In the genomic region with DNA sequence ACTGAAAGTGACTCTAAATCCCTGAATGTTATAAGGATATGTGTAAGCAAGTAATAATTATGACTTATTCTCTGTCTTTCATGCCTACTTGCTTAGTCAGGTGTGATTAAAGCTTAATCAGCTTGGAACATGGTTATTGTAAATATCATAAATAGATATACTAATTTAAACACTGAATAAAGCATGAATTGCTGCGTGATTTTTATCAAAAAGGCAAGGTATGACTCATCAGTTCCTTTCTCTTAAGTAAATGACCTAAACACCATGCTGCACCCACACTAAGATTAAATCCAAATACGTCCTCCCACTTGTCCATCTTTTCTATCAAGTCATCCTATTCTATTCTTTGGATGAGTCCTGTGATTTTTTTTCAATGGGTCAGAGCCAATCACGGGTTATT, we compare ENCODE assay signal across 17 cellular contexts.
DNase-seq lines count a peak whose midpoint lies in the region; ATAC-seq and TF ChIP-seq lines count a peak whose summit lies in the region.
"Had no signal": no experiment of that assay in that cellular context is flagged by ENCODE, and none has a peak within 500 bp of the region (broad histone marks: within the 10 kb centered on the region; RNA-seq: fewer than 3 reads in every experiment).

No MANE protein-coding gene starts in this region.

- no peak overlapping the region for H3K27ac Mint-ChIP-seq in stimulated activated naive CD8-positive, alpha-beta T cell treated with anti-CD3 and anti-CD28 coated beads, Interleukin-15, amount 100 ng/mL, for 72 hours
- H3K27ac Mint-ChIP-seq: brain, nephron progenitor cell, WTC11 had no signal

- no peaks in the 10 kb centered on the region for H3K9me3 Mint-ChIP-seq in stimulated activated naive CD8-positive, alpha-beta T cell treated with anti-CD3 and anti-CD28 coated beads, Interleukin-15, amount 100 ng/mL, for 72 hours
- H3K9me3 Mint-ChIP-seq: activated T-cell treated with anti-CD3 and anti-CD28 coated beads, Interleukin-2, amount 50 U/mL, for 4 hours; brain; nephron progenitor cell; WTC11 had no signal

- peak overlapping the region; percentile 15 for H3K4me3 ChIP-seq in fibroblast of the aortic adventitia (ENCODE audit: low read depth, low read length)

- H3K27me3 Mint-ChIP-seq in stimulated activated naive CD8-positive, alpha-beta T cell treated with anti-CD3 and anti-CD28 coated beads, Interleukin-15, amount 100 ng/mL, for 72 hours: no peaks in the 10 kb centered on the region
- H3K27me3 Mint-ChIP-seq: brain had no signal

- peak; percentile 32 for ATAC-seq in stimulated activated naive CD8-positive, alpha-beta T cell treated with anti-CD3 and anti-CD28 coated beads, Interleukin-15, Interleukin-2, amounts not matched to agents 100 U/mL and 50 U/mL, for 24 hours
- ATAC-seq in stimulated activated naive CD8-positive, alpha-beta T cell treated with anti-CD3 and anti-CD28 coated beads, Interleukin-15, amount 100 ng/mL, for 72 hours: no peak
- no peak for ATAC-seq in HG02938 (IDR thresholded peaks at IDR 0.05; ENCODE audit: unreplicated experiment)
- ATAC-seq: left colon, WTC11 had no signal

- H3K4me3 Mint-ChIP-seq in stimulated activated naive CD8-positive, alpha-beta T cell treated with anti-CD3 and anti-CD28 coated beads, Interleukin-15, amount 100 ng/mL, for 72 hours: no peak overlapping the region
- H3K4me3 Mint-ChIP-seq: activated T-cell treated with anti-CD3 and anti-CD28 coated beads, Interleukin-2, amount 50 U/mL, for 4 hours; brain; nephron progenitor cell; WTC11 had no signal

- peaks cover 30% of the 10 kb centered on the region for H3K4me1 Mint-ChIP-seq in stimulated activated naive CD8-positive, alpha-beta T cell treated with anti-CD3 and anti-CD28 coated beads, Interleukin-15, amount 100 ng/mL, for 72 hours
- H3K4me1 Mint-ChIP-seq: brain, WTC11 had no signal

- TF ChIP-seq CTCF in fibroblast of the aortic adventitia (IDR thresholded peaks at IDR 0.05; ENCODE audit: insufficient read depth, low read length): no peak

- no peak for DNase-seq in stimulated activated naive CD8-positive, alpha-beta T cell treated with anti-CD3 and anti-CD28 coated beads, Interleukin-15, Interleukin-2, amounts not matched to agents 100 U/mL and 50 U/mL, for 24 hours
- DNase-seq in stimulated activated naive CD8-positive, alpha-beta T cell treated with anti-CD3 and anti-CD28 coated beads, Interleukin-15, amount 100 ng/mL, for 72 hours: no peak
- DNase-seq in SW 1271 (lab: John Stamatoyannopoulos, UW) (peak; percentile 20 to 25), fibroblast of the aortic adventitia (ENCODE audit: low read depth) (peak; percentile 88), NCI-H82 treated with DMSO at 0.1 percent for 48 hours (lab: John Stamatoyannopoulos, UW; ENCODE audit: unreplicated experiment) (no peak), DMS153 (lab: John Stamatoyannopoulos, UW) (no peak)
- DNase-seq in stimulated activated CD4-positive, alpha-beta T cell treated with anti-CD3 and anti-CD28 coated beads, Interleukin-15, amount 100 ng/mL, for 24 hours: no peak
- DNase-seq: activated T-cell treated with anti-CD3 and anti-CD28 coated beads, Interleukin-2, amount 50 U/mL, for 4 hours; AML-193; GF-D8; left colon; MV-4-11; nephron progenitor cell; SIG-M5 had no signal

Comparison
In these comparisons a context has a peak if more than half of its experiments do, and no peak if none do; other contexts are left out.
1. DNase-seq: peak in SW 1271 (2 of 2) and fibroblast of the aortic adventitia (single experiment); none in stimulated activated naive CD8-positive, alpha-beta T cell treated with anti-CD3 and anti-CD28 coated beads, Interleukin-15, Interleukin-2, amounts not matched to agents 100 U/mL and 50 U/mL, for 24 hours (single experiment), stimulated activated naive CD8-positive, alpha-beta T cell treated with anti-CD3 and anti-CD28 coated beads, Interleukin-15, amount 100 ng/mL, for 72 hours (0 of 2), NCI-H82 treated with DMSO at 0.1 percent for 48 hours (single experiment), stimulated activated CD4-positive, alpha-beta T cell treated with anti-CD3 and anti-CD28 coated beads, Interleukin-15, amount 100 ng/mL, for 24 hours (single experiment) and DMS153 (single experiment).